9 cellular contexts compared by ENCODE assay signal in the genomic region with DNA sequence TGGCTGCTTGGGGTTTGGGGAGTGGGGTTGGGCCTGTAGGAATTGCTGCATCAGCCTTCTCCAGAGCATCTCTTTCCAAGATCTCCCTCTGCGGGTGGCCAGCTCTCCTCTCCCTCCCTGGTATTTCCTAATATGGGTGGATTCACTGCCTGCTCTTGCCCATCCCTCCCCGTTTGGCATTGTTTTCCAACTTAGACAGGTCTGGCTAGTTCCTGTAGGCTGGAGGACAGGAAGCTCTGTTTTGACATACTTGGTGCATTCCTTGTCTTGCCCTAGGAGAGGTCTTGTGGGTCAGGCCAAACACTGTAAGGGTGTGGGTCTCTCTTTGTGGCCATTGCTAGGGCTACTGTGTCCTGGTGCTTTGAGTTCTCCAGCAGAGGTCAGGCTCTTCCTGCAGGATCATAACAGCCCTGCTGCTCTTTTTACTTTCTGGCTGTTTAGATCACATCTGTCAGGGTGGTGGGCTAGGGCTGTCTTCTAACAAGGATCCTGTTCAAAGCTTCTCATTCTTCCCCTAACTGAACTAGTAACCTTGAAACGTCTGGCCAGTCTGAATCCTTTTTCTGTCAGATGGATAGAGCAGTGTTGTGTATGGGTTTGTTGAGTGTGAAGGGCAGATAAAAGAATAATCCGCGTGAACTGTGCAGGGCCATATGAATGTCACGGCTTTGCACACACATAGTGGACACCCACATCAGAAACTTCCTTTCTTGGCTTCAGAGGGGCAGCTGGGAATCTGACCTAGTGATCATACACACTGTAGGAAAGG. TPM values are rescaled to one million over a fixed set of nuclear protein-coding genes. Genes with fewer than 3 reads are reported as not detected.
A peak's percentile ranks its signal among the peaks of the same experiment; 100 is the strongest.
DNase-seq lines count a peak whose midpoint lies in the region; ATAC-seq and TF ChIP-seq lines count a peak whose summit lies in the region.
"Had no signal": no experiment of that assay in that cellular context is flagged by ENCODE, and none has a peak within 500 bp of the region (broad histone marks: within the 10 kb centered on the region; RNA-seq: fewer than 3 reads in every experiment).

No MANE protein-coding gene starts in this region.

- TF ChIP-seq CTCF in HFFc6 (IDR thresholded peaks at IDR 0.05): peak; percentile 73

- no peaks in the 10 kb centered on the region for H3K27me3 Mint-ChIP-seq in HFFc6 (ENCODE audit: insufficient read depth)

- peaks cover 10 to 54% (median 26%) of the 10 kb centered on the region in 5 donors for H3K36me3 ChIP-seq in subcutaneous abdominal adipose tissue (ENCODE audit: control insufficient read depth in 5 of 5, insufficient read depth in 5 of 5, low read length in 5 of 5)

- H3K27ac ChIP-seq in subcutaneous abdominal adipose tissue (ENCODE audit: low read depth, low read length): peak overlapping the region; percentile 43

- H3K9ac ChIP-seq in subcutaneous abdominal adipose tissue (ENCODE audit: low read length in 5 of 5): peak overlapping the region in 2 of 5 donors; percentile 9 to 26

- H3K9me3 ChIP-seq in subcutaneous abdominal adipose tissue (ENCODE audit: control insufficient read depth in 5 of 5, low read length in 5 of 5): no peaks in the 10 kb centered on the region

- H3K4me3 ChIP-seq in subcutaneous abdominal adipose tissue (ENCODE audit: low read depth in 1 of 5, low read length in 5 of 5): no peak overlapping the region

- DNase-seq in HFFc6 (peak; percentile 54), astrocyte of the hippocampus (ENCODE audit: low read depth, low spot score) (peak; percentile 75), iris pigment epithelial cell (ENCODE audit: low read depth) (peak; percentile 63), KG1 (lab: John Stamatoyannopoulos, UW) (no peak)
- DNase-seq in NK-92 treated with Interleukin-12 subunit alpha and Interleukin-12 subunit beta, amount 100 ng/mL, for 24 hours (lab: John Stamatoyannopoulos, UW): no peak
- DNase-seq in stimulated activated CD4-positive, alpha-beta T cell treated with anti-CD3 and anti-CD28 coated beads, Interleukin-1b, Interleukin-23, amount 100 ng/mL, for 48 hours: no peak
- DNase-seq: stimulated activated CD4-positive, alpha-beta T cell treated with anti-CD3 and anti-CD28 coated beads, Interleukin-4, amount 100 ng/mL, for 4 hours had no signal

- ATAC-seq in HG03135 (IDR thresholded peaks at IDR 0.05; ENCODE audit: unreplicated experiment): no peak

- H3K27me3 ChIP-seq in subcutaneous abdominal adipose tissue (ENCODE audit: control insufficient read depth in 5 of 5, insufficient read depth in 4 of 5, low read length in 5 of 5): no peaks in the 10 kb centered on the region

- H3K36me3 Mint-ChIP-seq in HFFc6 (ENCODE audit: low read depth): peaks cover 28% of the 10 kb centered on the region

- peak overlapping the region; percentile 54 for H3K27ac Mint-ChIP-seq in HFFc6

- H3K4me1 Mint-ChIP-seq in HFFc6 (ENCODE audit: low read depth): peaks cover 28% of the 10 kb centered on the region

- no peaks in the 10 kb centered on the region for H3K9me3 Mint-ChIP-seq in HFFc6

- no peak overlapping the region for H3K4me3 Mint-ChIP-seq in HFFc6

- peaks cover 0 to 21% (median 20%) of the 10 kb centered on the region in 5 donors for H3K4me1 ChIP-seq in subcutaneous abdominal adipose tissue (ENCODE audit: control insufficient read depth in 5 of 5, insufficient read depth in 5 of 5, low read length in 5 of 5)

RNA-seq across cellular contexts. Expression of a gene that starts 18.3 kb away (rescaled TPM):
- 10 to 100 TPM; 37.7 to 46.5 (median 40.5) TPM for total RNA-seq in HFFc6 (2021; fragmentation: NEBNext Ultra II Directional; extraction: Animal tissue kit (Norgen Biotek cat#: 25700))

RNA-seq across cellular contexts. Expression of a gene that starts 38.6 kb away (rescaled TPM):
- 100 to 1,000 TPM; 306 to 371 (median 357) TPM for total RNA-seq in HFFc6 (2021; fragmentation: NEBNext Ultra II Directional; extraction: Animal tissue kit (Norgen Biotek cat#: 25700))

RNA-seq across cellular contexts. Expression of a gene that starts 43.7 kb away (rescaled TPM):
- 10 to 100 TPM; 18.3 to 25.4 (median 20.9) TPM for total RNA-seq in HFFc6 (2021; fragmentation: NEBNext Ultra II Directional; extraction: Animal tissue kit (Norgen Biotek cat#: 25700))

Comparison
In these comparisons a context has a peak if more than half of its experiments do, and no peak if none do; other contexts are left out.
1. DNase-seq: peak in HFFc6 (single experiment), astrocyte of the hippocampus (single experiment) and iris pigment epithelial cell (single experiment); none in NK-92 treated with Interleukin-12 subunit alpha and Interleukin-12 subunit beta, amount 100 ng/mL, for 24 hours (single experiment), stimulated activated CD4-positive, alpha-beta T cell treated with anti-CD3 and anti-CD28 coated beads, Interleukin-1b, Interleukin-23, amount 100 ng/mL, for 48 hours (single experiment) and KG1 (single experiment).